In the genomic region with DNA sequence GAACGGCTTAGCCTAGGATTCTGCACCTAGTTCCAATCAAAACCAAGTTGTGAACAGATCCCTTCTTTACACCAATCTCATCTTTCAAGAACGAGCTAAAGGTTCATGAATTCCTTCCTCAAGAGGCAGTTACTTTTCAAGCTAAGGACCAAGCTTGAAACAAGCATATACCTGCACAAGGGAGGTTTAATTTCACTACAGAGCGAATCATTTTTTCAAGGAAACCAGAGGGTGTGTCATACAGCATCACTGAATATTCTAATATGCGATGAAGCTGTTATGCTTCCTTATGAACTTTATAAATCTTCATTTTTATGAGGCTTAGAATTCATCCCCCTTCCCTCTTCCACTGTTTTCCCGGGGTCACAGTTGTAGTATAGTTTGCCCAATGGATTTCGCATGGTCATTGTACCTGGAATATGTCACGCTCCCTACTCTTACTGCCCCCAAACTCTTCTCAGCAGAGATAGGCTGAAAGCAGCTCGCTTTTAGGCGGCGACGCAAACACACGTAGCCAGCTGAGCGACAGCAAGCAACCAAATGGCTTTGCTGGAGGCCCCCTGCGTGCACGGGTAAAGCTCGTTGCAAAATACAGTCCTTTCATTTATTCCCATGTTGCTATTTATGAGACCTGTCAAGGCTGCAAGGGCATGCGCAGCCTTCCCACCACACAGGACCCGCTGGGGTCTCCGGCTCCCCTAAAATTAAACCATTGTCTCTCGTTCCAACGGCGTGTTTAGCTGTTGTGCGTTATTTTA, we compare ENCODE assay signal across 8 cellular contexts. TPM values are rescaled to one million over a fixed set of nuclear protein-coding genes. Genes with fewer than 3 reads are reported as not detected.
DNase-seq lines count a peak whose midpoint lies in the region; ATAC-seq and TF ChIP-seq lines count a peak whose summit lies in the region.

No MANE protein-coding gene starts in this region.

- no peaks in the 10 kb centered on the region for H3K27me3 ChIP-seq in endodermal cell (ENCODE audit: control insufficient read depth, insufficient read depth, low read length, poor library complexity, severe bottlenecking)

- intact Hi-C loops in mucosa of descending colon (cut with DNase I, micrococcal nuclease): no loop called here

- WGBS in endodermal cell (ENCODE audit: insufficient coverage in 1 of 2, insufficient read length in 1 of 2), 2 experiments: 12 to 15% methylated on average over 12 to 23 of the region's 23 CpGs

- peaks cover 12% of the 10 kb centered on the region for H3K27me3 Mint-ChIP-seq in endodermal cell (ENCODE audit: insufficient read depth)
- no peaks in the 10 kb centered on the region for H3K27me3 Mint-ChIP-seq in stimulated activated naive CD8-positive, alpha-beta T cell treated with anti-CD3 and anti-CD28 coated beads, Interleukin-15, Interleukin-2, amounts not matched to agents 100 ng/mL and 50 ng/mL, for 24 hours

- TF ChIP-seq CTCF in endodermal cell (conservative IDR thresholded peaks at IDR 0.05): no peak
- no peak for TF ChIP-seq CTCF in mucosa of descending colon (IDR thresholded peaks at IDR 0.05)

- peak overlapping the region; percentile 80 for H3K4me3 Mint-ChIP-seq in endodermal cell
- peak overlapping the region; percentile 91 for H3K4me3 Mint-ChIP-seq in stimulated activated naive CD8-positive, alpha-beta T cell treated with anti-CD3 and anti-CD28 coated beads, Interleukin-15, Interleukin-2, amounts not matched to agents 100 ng/mL and 50 ng/mL, for 24 hours

- ATAC-seq in HG03196 (IDR thresholded peaks at IDR 0.05; ENCODE audit: unreplicated experiment) (peak; percentile 20), mucosa of descending colon (peak; percentile 37)

- H3K4me3 ChIP-seq in endodermal cell (ENCODE audit: low read length) (peak overlapping the region; percentile 93), mucosa of descending colon (peak overlapping the region; percentile 77)

- no peaks in the 10 kb centered on the region for H3K9me3 Mint-ChIP-seq in endodermal cell
- no peaks in the 10 kb centered on the region for H3K9me3 Mint-ChIP-seq in stimulated activated naive CD8-positive, alpha-beta T cell treated with anti-CD3 and anti-CD28 coated beads, Interleukin-15, Interleukin-2, amounts not matched to agents 100 ng/mL and 50 ng/mL, for 24 hours

- peak overlapping the region; percentile 54 for H3K9ac ChIP-seq in endodermal cell (ENCODE audit: extremely low read depth, low read length, poor library complexity, severe bottlenecking)

- H3K36me3 ChIP-seq in endodermal cell (ENCODE audit: control insufficient read depth, insufficient read depth, low read length) (peaks cover 25% of the 10 kb centered on the region), mucosa of descending colon (ENCODE audit: low read depth) (no peaks in the 10 kb centered on the region)

- H3K9me3 ChIP-seq in endodermal cell (ENCODE audit: control insufficient read depth, low read length): peaks cover 12% of the 10 kb centered on the region
- no peaks in the 10 kb centered on the region for H3K9me3 ChIP-seq in mucosa of descending colon

- DNase-seq in NCI-H345 (lab: John Stamatoyannopoulos, UW) (peak; percentile 32), NCI-H345 treated with DMSO at 0.1 percent for 48 hours (lab: John Stamatoyannopoulos, UW; ENCODE audit: unreplicated experiment) (no peak), NCI-H510A treated with DMSO at 0.1 percent for 48 hours (lab: John Stamatoyannopoulos, UW) (peak; percentile 56), endodermal cell (peak; percentile 78), mucosa of descending colon (peak; percentile 38 to 69 (median 46))
- DNase-seq in activated CD8-positive, alpha-beta memory T cell treated with anti-CD3 and anti-CD28 coated beads for 24 hours: peak; percentile 76

- H3K4me1 Mint-ChIP-seq in endodermal cell: peaks cover 34% of the 10 kb centered on the region
- H3K4me1 Mint-ChIP-seq in stimulated activated naive CD8-positive, alpha-beta T cell treated with anti-CD3 and anti-CD28 coated beads, Interleukin-15, Interleukin-2, amounts not matched to agents 100 ng/mL and 50 ng/mL, for 24 hours (ENCODE audit: low read depth): peaks cover 66% of the 10 kb centered on the region

- H3K27ac ChIP-seq in endodermal cell (ENCODE audit: low read depth, low read length): peak overlapping the region; percentile 25

- H3K4me1 ChIP-seq in endodermal cell (ENCODE audit: control insufficient read depth, insufficient read depth, low read length) (peaks cover 3% of the 10 kb centered on the region), mucosa of descending colon (ENCODE audit: low read depth) (peaks cover 13% of the 10 kb centered on the region)

- peak overlapping the region; percentile 84 for H3K27ac Mint-ChIP-seq in endodermal cell
- H3K27ac Mint-ChIP-seq in stimulated activated naive CD8-positive, alpha-beta T cell treated with anti-CD3 and anti-CD28 coated beads, Interleukin-15, Interleukin-2, amounts not matched to agents 100 ng/mL and 50 ng/mL, for 24 hours: peak overlapping the region; percentile 85

- peaks cover 23% of the 10 kb centered on the region for H3K36me3 Mint-ChIP-seq in endodermal cell (ENCODE audit: low read depth)
- H3K36me3 Mint-ChIP-seq in stimulated activated naive CD8-positive, alpha-beta T cell treated with anti-CD3 and anti-CD28 coated beads, Interleukin-15, Interleukin-2, amounts not matched to agents 100 ng/mL and 50 ng/mL, for 24 hours (ENCODE audit: low read depth): peaks cover 31% of the 10 kb centered on the region

RNA-seq across cellular contexts. Expression of a gene that starts 0.8 kb away (rescaled TPM):
- total RNA-seq in endodermal cell (1 to 10 TPM; 5.5 to 7.4 TPM), mucosa of descending colon (10 to 100 TPM; 14.8 to 18.0 (median 16.7) TPM)
- 8.0 TPM for polyA plus RNA-seq in endodermal cell (2013, experiment 1 of 2)
- 6.8 TPM for polyA plus RNA-seq in endodermal cell (2013, experiment 2 of 2)

RNA-seq across cellular contexts. Expression of a gene that starts 1.1 kb away (rescaled TPM):
- total RNA-seq in endodermal cell (10 to 100 TPM; 82.2 to 91.1 TPM), mucosa of descending colon (10 to 100 TPM; 11.6 to 24.2 (median 16.5) TPM)
- polyA plus RNA-seq in endodermal cell (2013, experiment 1 of 2): 78.3 TPM
- 75.8 TPM for polyA plus RNA-seq in endodermal cell (2013, experiment 2 of 2)
